Comparison of ENCODE assay signal across 8 cellular contexts in genomic region chrX:66030505-66031317, GRCh38. TPM values are rescaled to one million over a fixed set of nuclear protein-coding genes. Genes with fewer than 3 reads are reported as not detected.
DNase-seq lines count a peak whose midpoint lies in the region; ATAC-seq, FAIRE-seq and TF ChIP-seq lines count a peak whose summit lies in the region.

No MANE protein-coding gene starts in this region.

- CTCF ChIA-PET in activated CD4-positive, alpha-beta T cell treated with anti-CD3 and anti-CD28 coated beads, Interleukin-2, amount 10 ng/mL, durations not matched to agents 7 days and 5 days (lab: Charles Lee): interaction anchor here (0.6 to 2.6 kb wide), 8 partner anchors 8 to 449 kb away, joined by 3 to 18 read pairs (median 4); no protein-coding TSS in a partner anchor

- DNase-seq in AG09319 (ENCODE audit: extremely low read depth, low read depth) (no peak), GM12891 (ENCODE audit: insufficient read length, low spot score) (no peak), kidney epithelial cell (ENCODE audit: low read depth) (no peak), urothelium cell line (ENCODE audit: low spot score) (no peak), amniotic stem cell (lab: John Stamatoyannopoulos, UW) (no peak)
- DNase-seq in activated CD4-positive, alpha-beta T cell treated with anti-CD3 and anti-CD28 coated beads, Interleukin-2, amount 10 ng/mL, durations not matched to agents 7 days and 5 days: peak; percentile 22

- no peaks in the 10 kb centered on the region for H3K27me3 ChIP-seq in kidney epithelial cell (ENCODE audit: control insufficient read depth, insufficient read depth, low read length)

- POLR2A ChIA-PET in activated CD4-positive, alpha-beta T cell treated with anti-CD3 and anti-CD28 coated beads, Interleukin-2, amount 10 ng/mL, durations not matched to agents 7 days and 5 days (lab: Charles Lee): no interaction called here

- H3K36me3 ChIP-seq in kidney epithelial cell (ENCODE audit: control insufficient read depth, insufficient read depth, low read length): no peaks in the 10 kb centered on the region

- FAIRE-seq in GM12891 (lab: Jason Lieb, UNC) (peak; percentile 86), urothelium cell line (lab: Jason Lieb, UNC) (no peak)

- no peaks in the 10 kb centered on the region for H3K9me3 Mint-ChIP-seq in activated CD4-positive, alpha-beta T cell treated with anti-CD3 and anti-CD28 coated beads, Interleukin-2, amount 10 ng/mL, durations not matched to agents 7 days and 5 days

- no peak overlapping the region for H3K4me3 Mint-ChIP-seq in activated CD4-positive, alpha-beta T cell treated with anti-CD3 and anti-CD28 coated beads, Interleukin-2, amount 10 ng/mL, durations not matched to agents 7 days and 5 days

- TF ChIP-seq POLR2A in GM12891 (IDR thresholded peaks at IDR 0.05; ENCODE audit: low read depth, low read length): no peak

- no peaks in the 10 kb centered on the region for H3K27me3 Mint-ChIP-seq in activated CD4-positive, alpha-beta T cell treated with anti-CD3 and anti-CD28 coated beads, Interleukin-2, amount 10 ng/mL, durations not matched to agents 7 days and 5 days

- H3K27ac Mint-ChIP-seq in activated CD4-positive, alpha-beta T cell treated with anti-CD3 and anti-CD28 coated beads, Interleukin-2, amount 10 ng/mL, durations not matched to agents 7 days and 5 days: no peak overlapping the region

- H3K36me3 Mint-ChIP-seq in activated CD4-positive, alpha-beta T cell treated with anti-CD3 and anti-CD28 coated beads, Interleukin-2, amount 10 ng/mL, durations not matched to agents 7 days and 5 days (ENCODE audit: low read depth): no peaks in the 10 kb centered on the region

- TF ChIP-seq CTCF in AG09319 (IDR thresholded peaks at IDR 0.05; ENCODE audit: low read depth, low read length) (peak; percentile 57), kidney epithelial cell (IDR thresholded peaks at IDR 0.05; ENCODE audit: insufficient read depth, low read length, poor library complexity, severe bottlenecking) (peak; percentile 38)

- peak; percentile 90 for ATAC-seq in HG03342 (IDR thresholded peaks at IDR 0.05; ENCODE audit: unreplicated experiment)
- ATAC-seq in HG03460 (IDR thresholded peaks at IDR 0.05; ENCODE audit: unreplicated experiment): no peak

- no peak overlapping the region for H3K4me3 ChIP-seq in kidney epithelial cell (ENCODE audit: low read depth, low read length)

- H3K4me1 Mint-ChIP-seq in activated CD4-positive, alpha-beta T cell treated with anti-CD3 and anti-CD28 coated beads, Interleukin-2, amount 10 ng/mL, durations not matched to agents 7 days and 5 days: peaks cover 4% of the 10 kb centered on the region

TF ChIP-seq in GM12891, 5 proteins besides CTCF, POLR2A, EP300 and RAD21:
- TF ChIP-seq TAF1 (IDR thresholded peaks at IDR 0.05; ENCODE audit: low read depth, low read length): no peak
- TF ChIP-seq SPI1 (IDR thresholded peaks at IDR 0.05; ENCODE audit: low read depth, low read length): no peak
- no peak for TF ChIP-seq POU2F2 (IDR thresholded peaks at IDR 0.05; ENCODE audit: low read depth, low read length)
- TF ChIP-seq PAX5 (IDR thresholded peaks at IDR 0.05; ENCODE audit: insufficient read depth, low read length, severe bottlenecking): no peak
- no peak for TF ChIP-seq POLR2AphosphoS5 (IDR thresholded peaks at IDR 0.05; ENCODE audit: low read depth, low read length)

RNA-seq across cellular contexts. Expression of gene VSIG4, which starts 9.2 kb away (rescaled TPM):
- polyA plus RNA-seq in GM12891 (2012; ENCODE audit: low read depth, missing spikeins): 0.08 TPM
- not detected for total RNA-seq in activated CD4-positive, alpha-beta T cell treated with anti-CD3 and anti-CD28 coated beads, Interleukin-2, amount 10 ng/mL, durations not matched to agents 7 days and 5 days
- 0.54 and 2.3 TPM in 2 replicates for total RNA-seq in kidney epithelial cell
